8 cellular contexts compared by ENCODE assay signal in the genomic region with DNA sequence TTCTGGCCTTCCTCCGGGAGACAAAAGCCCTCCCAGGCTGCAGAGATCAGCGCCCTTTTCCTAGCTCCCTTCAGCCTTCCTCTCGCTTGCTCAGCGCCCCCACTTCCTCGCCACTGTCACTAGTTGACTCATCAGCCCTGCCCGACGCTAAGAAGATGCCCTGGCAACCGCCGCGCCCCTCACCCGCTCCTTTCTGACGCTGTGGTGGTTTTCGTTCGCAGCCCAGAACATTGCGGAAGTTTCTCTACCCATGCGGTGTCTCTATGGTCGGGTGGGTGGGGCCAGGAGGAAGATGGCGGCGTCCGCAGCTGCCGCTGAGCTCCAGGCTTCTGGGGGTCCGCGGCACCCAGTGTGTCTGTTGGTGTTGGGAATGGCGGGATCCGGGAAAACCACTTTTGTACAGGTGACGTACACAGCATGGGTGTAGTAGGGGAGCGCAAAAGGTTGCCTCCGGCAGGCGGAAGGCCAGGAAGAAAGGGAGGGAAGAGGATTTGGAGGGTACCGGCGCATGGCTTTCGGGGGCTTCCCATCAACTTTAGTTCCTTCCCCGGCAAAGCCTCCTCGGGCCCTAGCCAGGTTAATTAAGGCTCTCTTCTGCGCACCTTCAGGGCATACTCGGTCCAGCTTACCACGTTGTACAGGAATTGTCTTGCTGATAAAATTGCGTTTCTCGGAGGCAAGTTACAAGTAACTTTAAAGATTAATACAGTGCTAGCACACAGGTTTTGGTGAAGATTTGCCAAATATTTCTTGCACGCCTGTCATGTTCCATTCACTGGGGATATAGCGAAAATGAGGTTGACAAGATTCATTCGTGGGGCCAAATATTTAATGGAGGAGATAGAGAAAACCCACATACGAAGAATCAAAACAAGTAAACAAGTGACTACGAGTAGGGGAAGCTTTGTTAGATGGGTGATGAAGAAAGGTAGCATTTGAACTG. TPM values are rescaled to one million over a fixed set of nuclear protein-coding genes. Genes with fewer than 3 reads are reported as not detected.
DNase-seq lines count a peak whose midpoint lies in the region; ATAC-seq and TF ChIP-seq lines count a peak whose summit lies in the region.

A gene with protein sequence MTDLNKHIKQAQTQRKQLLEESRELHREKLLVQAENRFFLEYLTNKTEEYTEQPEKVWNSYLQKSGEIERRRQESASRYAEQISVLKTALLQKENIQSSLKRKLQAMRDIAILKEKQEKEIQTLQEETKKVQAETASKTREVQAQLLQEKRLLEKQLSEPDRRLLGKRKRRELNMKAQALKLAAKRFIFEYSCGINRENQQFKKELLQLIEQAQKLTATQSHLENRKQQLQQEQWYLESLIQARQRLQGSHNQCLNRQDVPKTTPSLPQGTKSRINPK (minus strand): TSS at position 246 of the 943 bp plus-strand sequence. CDS start 1,213 bp downstream, outside the sequence.
TSS of gene GPN1 (plus strand) at position 284 of the 943 bp plus-strand sequence. CDS start at position 293, 9 bp downstream.

- peaks cover 13% of the 10 kb centered on the region for H3K4me1 Mint-ChIP-seq in activated naive CD8-positive, alpha-beta T cell treated with anti-CD3 and anti-CD28 coated beads for 36 hours

- H3K27ac ChIP-seq in SK-N-SH (ENCODE audit: low read depth in 2 of 2, low read length in 1 of 2): peak within 1 kb of the TSS; percentile 80 to 93
- H3K27ac ChIP-seq in trophoblast cell (ENCODE audit: low read depth, low read length): peak within 1 kb of the TSS; percentile 73
- peak within 1 kb of the TSS; percentile 73 to 88 (median 80) for H3K27ac ChIP-seq in transverse colon

- H3K36me3 ChIP-seq in SK-N-SH (replicated peaks in 1 of 2; ENCODE audit: control insufficient read depth in 1 of 2, insufficient read depth in 2 of 2, low read length in 1 of 2) (peaks cover 39 to 58% of the 10 kb centered on the region in 2 experiments), trophoblast cell (ENCODE audit: control insufficient read depth in 1 of 2, insufficient read depth in 2 of 2, low read length in 2 of 2) (peaks cover 7 to 9% of the 10 kb centered on the region in 2 experiments), transverse colon (peaks cover 0 to 21% (median under 1%) of the 10 kb centered on the region in 4 donors)

- POLR2A ChIA-PET in SK-N-SH (lab: Yijun Ruan, JAX): interaction anchor here (0.8 to 1.4 kb wide), 8 partner anchors 18 to 259 kb away, joined by 3 to 7 read pairs (median 4); partner anchors contain the start of genes FNDC4, NRBP1, PPM1G and SLC4A1AP

- intact Hi-C loops in cardiac septum (cut with DNase I): loop anchor here (2.0 to 5.0 kb wide), 2 partner anchors 33 to 46 kb away; partner anchors contain the start of genes SLC4A1AP, SUPT7L and ZNF512
- intact Hi-C loops in transverse colon (cut with DNase I; ENCODE audit: low total_unique reads): no loop called here

- CTCF ChIA-PET in SK-N-SH (lab: Yijun Ruan, JAX): interaction anchor here (1.4 to 2.3 kb wide), 2 partner anchors 54 to 55 kb away, joined by 4 to 11 read pairs; no protein-coding TSS in a partner anchor

- no peaks in the 10 kb centered on the region for H3K9me3 ChIP-seq in SK-N-SH
- no peaks in the 10 kb centered on the region for H3K9me3 ChIP-seq in trophoblast cell (ENCODE audit: insufficient read depth, low read depth, low read length)
- H3K9me3 ChIP-seq in transverse colon: no peaks in the 10 kb centered on the region

- H2AFZ ChIP-seq in SK-N-SH (ENCODE audit: low read depth) (peak within 1 kb of the TSS; percentile 75), trophoblast cell (ENCODE audit: insufficient read depth, low read length, poor library complexity) (peak within 1 kb of the TSS; percentile 46)

- H2BK12ac ChIP-seq in trophoblast cell (ENCODE audit: low read length): peak within 1 kb of the TSS; percentile 57

- no peak within 1 kb of the TSS for H3K4me3 Mint-ChIP-seq in activated naive CD8-positive, alpha-beta T cell treated with anti-CD3 and anti-CD28 coated beads for 36 hours

- no peak within 1 kb of the TSS for H3K27ac Mint-ChIP-seq in activated naive CD8-positive, alpha-beta T cell treated with anti-CD3 and anti-CD28 coated beads for 36 hours

- H4K12ac ChIP-seq in trophoblast cell (ENCODE audit: low read depth, low read length): peak within 1 kb of the TSS; percentile 66

- TF ChIP-seq CTCF in SK-N-SH (IDR thresholded peaks at IDR 0.05): no peak
- TF ChIP-seq CTCF in transverse colon (IDR thresholded peaks at IDR 0.05): no peak

- no peaks in the 10 kb centered on the region for H3K27me3 Mint-ChIP-seq in activated naive CD8-positive, alpha-beta T cell treated with anti-CD3 and anti-CD28 coated beads for 36 hours

- peak within 1 kb of the TSS; percentile 76 for H4K91ac ChIP-seq in trophoblast cell (ENCODE audit: low read depth, low read length)

- peak within 1 kb of the TSS; percentile 97 for H3K4me2 ChIP-seq in SK-N-SH
- H3K4me2 ChIP-seq in trophoblast cell (ENCODE audit: low read length): peak within 1 kb of the TSS; percentile 76

- peaks cover 14% of the 10 kb centered on the region for H3K36me3 Mint-ChIP-seq in activated naive CD8-positive, alpha-beta T cell treated with anti-CD3 and anti-CD28 coated beads for 36 hours

- H3K4me1 ChIP-seq in SK-N-SH (ENCODE audit: control insufficient read depth in 1 of 2, insufficient read depth in 2 of 2, low read depth in 1 of 2, low read length in 1 of 2) (peaks cover 11 to 19% of the 10 kb centered on the region in 2 experiments), trophoblast cell (ENCODE audit: control insufficient read depth in 1 of 2, insufficient read depth in 2 of 2, low read length in 2 of 2) (peaks cover 2 to 3% of the 10 kb centered on the region in 2 experiments), transverse colon (peaks cover 14 to 19% (median 15%) of the 10 kb centered on the region in 4 donors)

- TF ChIP-seq EP300 in SK-N-SH (IDR thresholded peaks at IDR 0.05; ENCODE audit: borderline replicate concordance in 1 of 2, low read depth in 1 of 2, low read length in 1 of 2) (peak; percentile 44 to 59; a peak in 2 of 4 replicates), transverse colon (IDR thresholded peaks at IDR 0.05; ENCODE audit: low read depth) (no peak)

- WGBS in SK-N-SH (ENCODE audit: low lambda C conversion rate): under 1% methylated on average over 44 of the region's 44 CpGs
- WGBS in trophoblast cell (ENCODE audit: extremely low coverage, insufficient coverage, insufficient read length): no CpG with 5 or more reads among the region's 44 CpGs
- 1 to 2% methylated on average over 9 to 41 of the region's 44 CpGs for WGBS in transverse colon (ENCODE audit: low coverage in 1 of 2), 2 donors

- H2AK5ac ChIP-seq in trophoblast cell (ENCODE audit: low read length): no peak within 1 kb of the TSS

- no peaks in the 10 kb centered on the region for H4K20me1 ChIP-seq in SK-N-SH (ENCODE audit: insufficient read depth)

- H2BK120ac ChIP-seq in trophoblast cell (ENCODE audit: insufficient read depth, low read length, poor library complexity): peak within 1 kb of the TSS; percentile 12

- ATAC-seq in HG02588 (IDR thresholded peaks at IDR 0.05; ENCODE audit: unreplicated experiment): peak; percentile 99

- peak within 1 kb of the TSS; percentile 85 for H4K8ac ChIP-seq in trophoblast cell (ENCODE audit: low read depth, low read length)

- peak; percentile 96 for TF ChIP-seq POLR2A in GM10847 (IDR thresholded peaks at IDR 0.05; ENCODE audit: extremely low read depth, insufficient read length)
- TF ChIP-seq POLR2A in transverse colon (IDR thresholded peaks at IDR 0.05): peak; percentile 66

- H3K79me2 ChIP-seq in SK-N-SH (ENCODE audit: insufficient read depth) (peaks cover 28% of the 10 kb centered on the region), trophoblast cell (ENCODE audit: control insufficient read depth, insufficient read depth, low read length, poor library complexity) (peaks cover 3% of the 10 kb centered on the region)

- peak; percentile 25; the same call in 1 of the 2 replicates for TF ChIP-seq RAD21 in SK-N-SH (IDR thresholded peaks at IDR 0.05; ENCODE audit: low read length)

- no peaks in the 10 kb centered on the region for H3K9me3 Mint-ChIP-seq in activated naive CD8-positive, alpha-beta T cell treated with anti-CD3 and anti-CD28 coated beads for 36 hours

- H3K4ac ChIP-seq in trophoblast cell (ENCODE audit: low read depth, low read length): peak within 1 kb of the TSS; percentile 29

- peak within 1 kb of the TSS; percentile 51 for H3K18ac ChIP-seq in trophoblast cell (ENCODE audit: low read length)

- H3K14ac ChIP-seq in trophoblast cell (ENCODE audit: low read length): peak within 1 kb of the TSS; percentile 74

- H3K27me3 ChIP-seq in SK-N-SH (ENCODE audit: insufficient read depth) (no peaks in the 10 kb centered on the region), trophoblast cell (ENCODE audit: insufficient read depth, low read length) (no peaks in the 10 kb centered on the region), transverse colon (no peaks in the 10 kb centered on the region)

- H2BK5ac ChIP-seq in trophoblast cell (ENCODE audit: low read depth, low read length, poor library complexity): peak within 1 kb of the TSS; percentile 44

- H3F3A ChIP-seq in SK-N-SH (replicated peaks; ENCODE audit: insufficient read depth): peaks cover 17% of the 10 kb centered on the region

- peaks cover 9% of the 10 kb centered on the region for H3K79me1 ChIP-seq in trophoblast cell (ENCODE audit: low read length)

- H3K4me3 ChIP-seq in SK-N-SH (ENCODE audit: low read depth in 2 of 2, low read length in 1 of 2): peak within 1 kb of the TSS; percentile 63 to 84
- H3K4me3 ChIP-seq in trophoblast cell (ENCODE audit: low read depth, low read length): peak within 1 kb of the TSS; percentile 93
- H3K4me3 ChIP-seq in transverse colon: peak within 1 kb of the TSS; percentile 50 to 88 (median 76)

- no peak within 1 kb of the TSS for H3K23ac ChIP-seq in trophoblast cell (ENCODE audit: low read length)

- no peaks in the 10 kb centered on the region for H3K9me2 ChIP-seq in SK-N-SH

- H3K9ac ChIP-seq in SK-N-SH (peak within 1 kb of the TSS; percentile 94), trophoblast cell (ENCODE audit: low read length) (peak within 1 kb of the TSS; percentile 96)

- in situ Hi-C loops in transverse colon (cut with MboI; ENCODE audit: low pct_ligation_motif_present in 1 of 4, low pct_unique_long_range_greater_than_20kb in 1 of 4, low sequenced_read_pairs in 3 of 4): no loop called here

- DNase-seq in NCI-H1048 (lab: John Stamatoyannopoulos, UW) (peak; percentile 53), SK-N-SH (peak; percentile 91), cardiac septum (ENCODE audit: low spot score) (peak; percentile 95), trophoblast cell (peak; percentile 91), transverse colon (peak; percentile 92)
- DNase-seq in activated naive CD8-positive, alpha-beta T cell treated with anti-CD3 and anti-CD28 coated beads for 36 hours: peak; percentile 94

RNA-seq across cellular contexts. Expression of the first gene that starts in this region (rescaled TPM):
- 2.3 and 2.7 TPM in 2 replicates for polyA plus RNA-seq in SK-N-SH (2012; rRNA removed)
- 2.5 and 2.8 TPM in 2 replicates for polyA plus RNA-seq in SK-N-SH (2012; cell fraction: cytosol; rRNA removed)
- 2.8 and 3.3 TPM in 2 replicates for polyA plus RNA-seq in SK-N-SH (2012; cell fraction: nucleus; rRNA removed)
- total RNA-seq in activated naive CD8-positive, alpha-beta T cell treated with anti-CD3 and anti-CD28 coated beads for 36 hours: under 1 TPM; 0.60 to 0.68 TPM
- total RNA-seq in cardiac septum (3.5 TPM), transverse colon (1 to 10 TPM in 2 of 4 donors, under 1 TPM in 1, not detected in 1; 0.80 to 4.3 (median 3.8) TPM)
- 2.1 and 2.7 TPM in 2 replicates for polyA plus RNA-seq in trophoblast cell (2013)

RNA-seq across cellular contexts. Expression of gene GPN1, which starts in this region (rescaled TPM):
- 74.0 and 92.8 TPM in 2 replicates for polyA plus RNA-seq in SK-N-SH (2012; rRNA removed)
- 97.6 and 100 TPM in 2 replicates for polyA plus RNA-seq in SK-N-SH (2012; cell fraction: cytosol; rRNA removed)
- 56.0 and 77.7 TPM in 2 replicates for polyA plus RNA-seq in SK-N-SH (2012; cell fraction: nucleus; rRNA removed)
- 10 to 100 TPM; 49.9 to 50.6 TPM for total RNA-seq in activated naive CD8-positive, alpha-beta T cell treated with anti-CD3 and anti-CD28 coated beads for 36 hours
- total RNA-seq in cardiac septum (17.8 TPM), transverse colon (10 to 100 TPM in 3 of 4 donors, not detected in 1; 14.6 to 24.3 (median 19.4) TPM)
- 26.9 and 28.9 TPM in 2 replicates for polyA plus RNA-seq in trophoblast cell (2013)

Comparison
In these comparisons a context has a peak if more than half of its experiments do, and no peak if none do; other contexts are left out.
1. Peak in every context shown above with its lines: DNase-seq, ATAC-seq, H3K4me3 ChIP-seq and H3K27ac ChIP-seq.